ENCODE assay signal across 8 cellular contexts in the genomic region with DNA sequence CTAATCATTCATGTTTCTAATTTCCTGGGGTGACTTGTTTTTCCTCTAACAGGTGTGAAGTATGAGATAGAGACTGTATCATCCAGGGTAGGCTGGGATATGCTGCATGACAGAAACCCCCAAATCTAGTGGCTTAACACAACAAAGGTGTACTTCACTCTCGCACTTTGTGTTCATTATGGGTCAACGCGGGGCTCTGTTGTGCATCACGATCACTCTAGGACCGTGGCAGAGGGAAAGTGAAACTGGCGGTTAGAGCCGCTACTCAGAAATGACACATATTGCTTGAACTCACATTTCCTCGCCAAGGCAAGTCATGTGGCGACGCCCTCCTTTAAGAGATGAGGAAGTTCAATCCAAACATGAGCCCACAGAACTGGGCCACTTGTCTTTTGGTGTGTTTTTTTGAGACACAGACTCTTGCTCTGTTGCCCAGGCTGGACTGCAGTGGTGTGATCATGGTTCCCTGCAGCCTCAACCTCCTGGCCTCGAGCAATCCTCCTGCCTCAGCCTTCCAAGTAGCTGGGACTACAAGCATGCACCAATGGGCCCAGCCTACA.
DNase-seq lines count a peak whose midpoint lies in the region; ATAC-seq and TF ChIP-seq lines count a peak whose summit lies in the region.

No MANE protein-coding gene starts in this region.

- H3K27me3 ChIP-seq in OCI-LY1 (ENCODE audit: insufficient read depth, low read length) = no peaks in the 10 kb centered on the region

- TF ChIP-seq CTCF in OCI-LY1 (IDR thresholded peaks at IDR 0.05; ENCODE audit: low read length) = no peak

- H3K27ac Mint-ChIP-seq in activated T-cell treated with anti-CD3 and anti-CD28 coated beads, Interleukin-2, amount 50 U/mL, for 24 hours = peak overlapping the region; percentile 93

- no peaks in the 10 kb centered on the region for H3K9me3 Mint-ChIP-seq in activated T-cell treated with anti-CD3 and anti-CD28 coated beads, Interleukin-2, amount 50 U/mL, for 24 hours

- peak overlapping the region; percentile 75 for H3K4me2 ChIP-seq in OCI-LY1 (ENCODE audit: low read length)

- peak overlapping the region; percentile 58 for H3K9ac ChIP-seq in OCI-LY1 (ENCODE audit: low read length)

- H3K36me3 ChIP-seq in OCI-LY1 (ENCODE audit: insufficient read depth, low read length) = no peaks in the 10 kb centered on the region

- peak overlapping the region; percentile 39; the same call in 1 of the 2 replicates for H2AFZ ChIP-seq in OCI-LY1 (ENCODE audit: low read length)

- H3K9me3 ChIP-seq in OCI-LY1 (ENCODE audit: low read length) = no peaks in the 10 kb centered on the region

- H3K4me1 Mint-ChIP-seq in activated T-cell treated with anti-CD3 and anti-CD28 coated beads, Interleukin-2, amount 50 U/mL, for 24 hours (ENCODE audit: low read depth) = peaks cover 46% of the 10 kb centered on the region

- H3K27me3 Mint-ChIP-seq in activated T-cell treated with anti-CD3 and anti-CD28 coated beads, Interleukin-2, amount 50 U/mL, for 24 hours = no peaks in the 10 kb centered on the region

- peak; percentile 97 for ATAC-seq in GM18511 (IDR thresholded peaks at IDR 0.05; ENCODE audit: unreplicated experiment)
- ATAC-seq in HG02884 (IDR thresholded peaks at IDR 0.05; ENCODE audit: unreplicated experiment) = peak; percentile 94

- H3K27ac ChIP-seq in OCI-LY1 (ENCODE audit: low read depth, low read length, poor library complexity, severe bottlenecking) = peak overlapping the region; percentile 92

- H3K9me2 ChIP-seq in OCI-LY1 (ENCODE audit: low read depth, low read length) = no peaks in the 10 kb centered on the region

- no peaks in the 10 kb centered on the region for H3K79me2 ChIP-seq in OCI-LY1 (ENCODE audit: insufficient read depth, low read length)

- peak overlapping the region; percentile 32 for H3K4me3 ChIP-seq in OCI-LY1 (ENCODE audit: low read depth, low read length, poor library complexity, severe bottlenecking)

- H4K20me1 ChIP-seq in OCI-LY1 (ENCODE audit: insufficient read depth, low read length) = no peaks in the 10 kb centered on the region

- peak overlapping the region; percentile 58 for H3K4me3 Mint-ChIP-seq in activated T-cell treated with anti-CD3 and anti-CD28 coated beads, Interleukin-2, amount 50 U/mL, for 24 hours

- peaks cover 65% of the 10 kb centered on the region for H3K4me1 ChIP-seq in OCI-LY1 (ENCODE audit: insufficient read depth, low read length, severe bottlenecking)

- peaks cover 5% of the 10 kb centered on the region; the same call in 1 of the 2 replicates for H3F3A ChIP-seq in OCI-LY1 (ENCODE audit: insufficient read depth, low read length)

- DNase-seq in activated T-cell treated with anti-CD3 and anti-CD28 coated beads, Interleukin-2, amount 50 U/mL, for 24 hours = peak; percentile 72
- DNase-seq in head of caudate nucleus = peak in 38 of 42 donors; percentile 7 to 74 (median 43)
- DNase-seq in stimulated activated CD4-positive, alpha-beta T cell treated with anti-CD3 and anti-CD28 coated beads, Interleukin-15, amount 100 ng/mL, for 48 hours (ENCODE audit: low read depth in 2 of 2) = peak; percentile 70 to 72
- DNase-seq in amniotic stem cell (lab: John Stamatoyannopoulos, UW) = no peak
- no peak for DNase-seq in NCI-H345 (lab: John Stamatoyannopoulos, UW)

- intact Hi-C loops in head of caudate nucleus (cut with DNase I) = no loop called here

- H3K36me3 Mint-ChIP-seq in activated T-cell treated with anti-CD3 and anti-CD28 coated beads, Interleukin-2, amount 50 U/mL, for 24 hours (ENCODE audit: low read depth) = no peaks in the 10 kb centered on the region

Comparison
In these comparisons a context has a peak if more than half of its experiments do, and no peak if none do; other contexts are left out.
1. DNase-seq: peak in activated T-cell treated with anti-CD3 and anti-CD28 coated beads, Interleukin-2, amount 50 U/mL, for 24 hours (single experiment), head of caudate nucleus (38 of 42) and stimulated activated CD4-positive, alpha-beta T cell treated with anti-CD3 and anti-CD28 coated beads, Interleukin-15, amount 100 ng/mL, for 48 hours (2 of 2); none in amniotic stem cell (single experiment) and NCI-H345 (single experiment).